8 cellular contexts compared by ENCODE assay signal in the genomic region with DNA sequence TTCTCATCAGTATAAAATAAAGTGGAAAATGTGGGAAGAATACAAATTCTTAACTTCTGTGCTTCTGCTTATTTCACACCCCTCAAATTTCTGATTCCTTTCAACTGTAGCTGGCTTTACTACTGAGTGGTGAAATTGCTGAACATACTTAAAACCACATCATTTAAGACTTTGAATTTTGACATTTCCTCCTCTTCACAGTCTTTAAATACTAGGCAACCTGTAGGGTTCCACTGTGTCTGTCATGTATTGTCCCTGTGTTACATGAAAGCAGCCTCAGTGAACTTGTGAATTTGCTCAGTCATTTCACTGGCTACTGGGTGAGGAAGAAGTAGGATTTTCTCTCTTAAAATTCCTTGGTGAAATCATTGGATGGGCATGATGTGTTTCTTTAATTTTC.
A peak's percentile ranks its signal among the peaks of the same experiment; 100 is the strongest.
DNase-seq lines count a peak whose midpoint lies in the region; ATAC-seq, FAIRE-seq and TF ChIP-seq lines count a peak whose summit lies in the region.
"Not testable (repeated sequence)": the region's sequence is repeated elsewhere in the genome, so short reads cannot be mapped to it uniquely, and the experiment has no call there.

No MANE protein-coding gene starts in this region.

- H4K91ac ChIP-seq in mesenchymal stem cell (ENCODE audit: low read length) = not testable (repeated sequence)

- not testable (repeated sequence) for H3K18ac ChIP-seq in mesenchymal stem cell (ENCODE audit: low read depth in 1 of 2, low read length in 2 of 2)

- H3K4ac ChIP-seq in mesenchymal stem cell (ENCODE audit: low read depth in 1 of 2, low read length in 2 of 2) = not testable (repeated sequence)

- H4K20me1 ChIP-seq in BLaER1 = peaks cover 93% of the 10 kb centered on the region
- not testable (repeated sequence) for H4K20me1 ChIP-seq in GM12878 (ENCODE audit: control insufficient read depth, insufficient read depth)

- in situ Hi-C loops in GM12878 (cut with MboI) = not testable (repeated sequence)

- peak overlapping the region; percentile 40 for H3K4me2 ChIP-seq in BLaER1
- H3K4me2 ChIP-seq in GM12878 (ENCODE audit: control insufficient read depth, insufficient read depth); mesenchymal stem cell (ENCODE audit: low read length, poor library complexity, severe bottlenecking): not testable (repeated sequence)

- not testable (repeated sequence) for BruUV-seq in GM12878 (replicated peaks; lab: Mats Ljungman, UMichigan)

- not testable (repeated sequence) for H3K27me3 Mint-ChIP-seq in T-helper 17 cell; activated T-helper 1 cell treated with anti-CD3 and anti-CD28 coated beads, Interleukin-12 subunit alpha, Interleukin-12 subunit beta, Interleukin-2, Interleukin-4 antibody, amounts not matched to agents 30 ng/mL and 10 ng/mL and 1 ng/mL, durations not matched to agents 14 hours and 24 hours and 36 hours (ENCODE audit: insufficient read depth); stimulated activated memory B cell treated with anti-CD40 and anti-IgM and Interleukin-4, amounts not matched to agents 10 μg/mL and 1 μg/mL and 100 μg/mL, for 72 hours

- TF ChIP-seq POLR2A in GM12878 (IDR thresholded peaks at IDR 0.05; ENCODE audit: low read depth, low read length) = not testable (repeated sequence)

- H3K27ac ChIP-seq in BLaER1; mesenchymal stem cell (ENCODE audit: low read length, poor library complexity, severe bottlenecking): not testable (repeated sequence)
- H3K27ac ChIP-seq in GM12878 (ENCODE audit: control insufficient read depth, insufficient read depth) = peak overlapping the region; percentile 1; the same call in 1 of the 2 replicates

- CTCF ChIA-PET in GM12878 (lab: Yijun Ruan, JAX) = interaction anchor here (0.8 to 2.1 kb wide), 4 partner anchors 9 to 363 kb away, joined by 3 to 6 read pairs (median 4); no protein-coding TSS in a partner anchor

- not testable (repeated sequence) for H2BK15ac ChIP-seq in mesenchymal stem cell (ENCODE audit: low read depth, poor library complexity, severe bottlenecking)

- H2AFZ ChIP-seq in GM12878 (ENCODE audit: control insufficient read depth, low read depth, low read length); mesenchymal stem cell (ENCODE audit: low read depth, low read length): not testable (repeated sequence)

- H3K36me3 ChIP-seq in BLaER1; GM12878 (ENCODE audit: control insufficient read depth in 2 of 2, insufficient read depth in 2 of 2, low read length in 1 of 2); mesenchymal stem cell (ENCODE audit: control insufficient read depth in 1 of 2, insufficient read depth in 2 of 2, low read depth in 1 of 2, low read length in 2 of 2): not testable (repeated sequence)

- H3K4me1 Mint-ChIP-seq in T-helper 17 cell = peaks cover 51% of the 10 kb centered on the region
- peaks cover 41% of the 10 kb centered on the region for H3K4me1 Mint-ChIP-seq in activated T-helper 1 cell treated with anti-CD3 and anti-CD28 coated beads, Interleukin-12 subunit alpha, Interleukin-12 subunit beta, Interleukin-2, Interleukin-4 antibody, amounts not matched to agents 30 ng/mL and 10 ng/mL and 1 ng/mL, durations not matched to agents 14 hours and 24 hours and 36 hours (ENCODE audit: low read depth)
- peaks cover 80% of the 10 kb centered on the region for H3K4me1 Mint-ChIP-seq in stimulated activated memory B cell treated with anti-CD40 and anti-IgM and Interleukin-4, amounts not matched to agents 10 μg/mL and 1 μg/mL and 100 μg/mL, for 72 hours

- RAD21 ChIA-PET in GM12878 (lab: Charles Lee; ENCODE audit: unreplicated experiment) = interaction anchor here (1.2 to 2.1 kb wide), 3 partner anchors 19 to 113 kb away, joined by 3 to 5 read pairs (median 3); no protein-coding TSS in a partner anchor

- not testable (repeated sequence) for H3K79me1 ChIP-seq in mesenchymal stem cell (replicated peaks; ENCODE audit: low read length, poor library complexity, severe bottlenecking)

- not testable (repeated sequence) for H2BK5ac ChIP-seq in mesenchymal stem cell (ENCODE audit: low read depth, low read length, poor library complexity, severe bottlenecking)

- not testable (repeated sequence) for H3K23ac ChIP-seq in mesenchymal stem cell (ENCODE audit: low read length in 2 of 2)

- H3K4me1 ChIP-seq in BLaER1 (peaks cover 40% of the 10 kb centered on the region), GM12878 (ENCODE audit: control insufficient read depth, insufficient read depth, low read length) (peaks cover 21% of the 10 kb centered on the region), mesenchymal stem cell (ENCODE audit: control insufficient read depth, insufficient read depth, low read depth, low read length) (peaks cover 16% of the 10 kb centered on the region)

- intact Hi-C loops in activated T-helper 1 cell treated with anti-CD3 and anti-CD28 coated beads, Interleukin-12 subunit alpha, Interleukin-12 subunit beta, Interleukin-2, Interleukin-4 antibody, amounts not matched to agents 30 ng/mL and 10 ng/mL and 1 ng/mL, durations not matched to agents 14 hours and 24 hours and 36 hours (cut with micrococcal nuclease) = loop anchor here (10.0 kb wide), 1 partner anchor 313 kb away; the partner anchor contains the start of gene KLHL25
- intact Hi-C loops in GM12878 (cut with micrococcal nuclease; ENCODE audit: unreplicated experiment) = loop anchor here (5.0 to 10.0 kb wide), 2 partner anchors 184 to 213 kb away; no protein-coding TSS in a partner anchor

- not testable (repeated sequence) for H3K36me3 Mint-ChIP-seq in T-helper 17 cell (ENCODE audit: low read depth); activated T-helper 1 cell treated with anti-CD3 and anti-CD28 coated beads, Interleukin-12 subunit alpha, Interleukin-12 subunit beta, Interleukin-2, Interleukin-4 antibody, amounts not matched to agents 30 ng/mL and 10 ng/mL and 1 ng/mL, durations not matched to agents 14 hours and 24 hours and 36 hours (ENCODE audit: low read depth); stimulated activated memory B cell treated with anti-CD40 and anti-IgM and Interleukin-4, amounts not matched to agents 10 μg/mL and 1 μg/mL and 100 μg/mL, for 72 hours

- H2AK5ac ChIP-seq in mesenchymal stem cell (ENCODE audit: low read length, severe bottlenecking) = not testable (repeated sequence)

- H3K9me3 ChIP-seq in BLaER1; T-helper 17 cell (ENCODE audit: control insufficient read depth, low read length, poor library complexity, severe bottlenecking); GM12878 (replicated peaks; ENCODE audit: control insufficient read depth, insufficient read depth, low read length); mesenchymal stem cell (ENCODE audit: control insufficient read depth, low read length): not testable (repeated sequence)

- H2BK120ac ChIP-seq in mesenchymal stem cell (ENCODE audit: low read depth, low read length) = not testable (repeated sequence)

- TF ChIP-seq EP300 in GM12878 (IDR thresholded peaks at IDR 0.05; ENCODE audit: borderline replicate concordance in 1 of 2, control insufficient read depth in 1 of 2, low read depth in 2 of 2, low read length in 2 of 2) = not testable (repeated sequence)

- SMC1A ChIA-PET in GM12878 (lab: Charles Lee; ENCODE audit: uncharacterized antibody, unreplicated experiment) = not testable (repeated sequence)

- H2BK12ac ChIP-seq in mesenchymal stem cell (ENCODE audit: low read length in 2 of 2) = not testable (repeated sequence)

- not testable (repeated sequence) for H3K9ac ChIP-seq in BLaER1; GM12878 (ENCODE audit: control insufficient read depth, insufficient read depth, low read length)
- H3K9ac ChIP-seq in mesenchymal stem cell (ENCODE audit: low read length) = peak overlapping the region; percentile 88

- not testable (repeated sequence) for H3K4me3 ChIP-seq in BLaER1; GM12878; mesenchymal stem cell (ENCODE audit: insufficient read depth in 1 of 2, low read depth in 1 of 2, low read length in 2 of 2)

- not testable (repeated sequence) for TF ChIP-seq CTCF in GM12878 (IDR thresholded peaks at IDR 0.05 in 2 of 3, conservative IDR thresholded peaks at IDR 0.05 in 1 of 3; ENCODE audit: control insufficient read depth in 2 of 3, extremely low read depth in 1 of 3, insufficient read depth in 1 of 3, low read depth in 3 of 3, low read length in 3 of 3)

- not testable (repeated sequence) for FAIRE-seq in GM12878 (lab: Jason Lieb, UNC)

- peak; percentile 8 to 41 for DNase-seq in NOMO-1 (lab: John Stamatoyannopoulos, UW; ENCODE audit: unreplicated experiment in 2 of 2)
- not testable (repeated sequence) for DNase-seq in T-helper 17 cell; activated T-helper 1 cell treated with anti-CD3 and anti-CD28 coated beads, Interleukin-12 subunit alpha, Interleukin-12 subunit beta, Interleukin-2, Interleukin-4 antibody, amounts not matched to agents 30 ng/mL and 10 ng/mL and 1 ng/mL, durations not matched to agents 14 hours and 24 hours and 36 hours (ENCODE audit: low spot score); GM12878 (ENCODE audit: low read depth, low spot score); mesenchymal stem cell

- ATAC-seq in GM19351 (IDR thresholded peaks at IDR 0.05; ENCODE audit: unreplicated experiment) (peak; percentile 46), T-helper 17 cell (peak; percentile 43), GM12878 (peak; percentile 47)
- not testable (repeated sequence) for ATAC-seq in stimulated activated memory B cell treated with anti-CD40 and anti-IgM and Interleukin-4, amounts not matched to agents 10 μg/mL and 1 μg/mL and 100 μg/mL, for 72 hours

- not testable (repeated sequence) for TF ChIP-seq RAD21 in GM12878 (IDR thresholded peaks at IDR 0.05; ENCODE audit: insufficient read depth, low read depth, low read length)

- peak overlapping the region; percentile 85 for H3K27ac Mint-ChIP-seq in T-helper 17 cell
- H3K27ac Mint-ChIP-seq in activated T-helper 1 cell treated with anti-CD3 and anti-CD28 coated beads, Interleukin-12 subunit alpha, Interleukin-12 subunit beta, Interleukin-2, Interleukin-4 antibody, amounts not matched to agents 30 ng/mL and 10 ng/mL and 1 ng/mL, durations not matched to agents 14 hours and 24 hours and 36 hours = peak overlapping the region; percentile 4
- peak overlapping the region; percentile 82 for H3K27ac Mint-ChIP-seq in stimulated activated memory B cell treated with anti-CD40 and anti-IgM and Interleukin-4, amounts not matched to agents 10 μg/mL and 1 μg/mL and 100 μg/mL, for 72 hours

- not testable (repeated sequence) for H3K4me3 Mint-ChIP-seq in T-helper 17 cell; activated T-helper 1 cell treated with anti-CD3 and anti-CD28 coated beads, Interleukin-12 subunit alpha, Interleukin-12 subunit beta, Interleukin-2, Interleukin-4 antibody, amounts not matched to agents 30 ng/mL and 10 ng/mL and 1 ng/mL, durations not matched to agents 14 hours and 24 hours and 36 hours; stimulated activated memory B cell treated with anti-CD40 and anti-IgM and Interleukin-4, amounts not matched to agents 10 μg/mL and 1 μg/mL and 100 μg/mL, for 72 hours

- POLR2A ChIA-PET in GM12878 (lab: Charles Lee) = not testable (repeated sequence)

- peaks cover 48% of the 10 kb centered on the region for H3K79me2 ChIP-seq in GM12878 (ENCODE audit: control insufficient read depth, insufficient read depth, low read length)

- H3K9me3 Mint-ChIP-seq in activated T-helper 1 cell treated with anti-CD3 and anti-CD28 coated beads, Interleukin-12 subunit alpha, Interleukin-12 subunit beta, Interleukin-2, Interleukin-4 antibody, amounts not matched to agents 30 ng/mL and 10 ng/mL and 1 ng/mL, durations not matched to agents 14 hours and 24 hours and 36 hours; stimulated activated memory B cell treated with anti-CD40 and anti-IgM and Interleukin-4, amounts not matched to agents 10 μg/mL and 1 μg/mL and 100 μg/mL, for 72 hours: not testable (repeated sequence)

- not testable (repeated sequence) for H3K27me3 ChIP-seq in BLaER1; GM12878 (replicated peaks in 1 of 2; ENCODE audit: control insufficient read depth in 2 of 2, insufficient read depth in 2 of 2, low read length in 1 of 2); mesenchymal stem cell (ENCODE audit: control insufficient read depth in 1 of 2, insufficient read depth in 1 of 2, low read length in 2 of 2)

- not testable (repeated sequence) for H3K14ac ChIP-seq in mesenchymal stem cell (ENCODE audit: low read length in 2 of 2)

- not testable (repeated sequence) for H4K8ac ChIP-seq in mesenchymal stem cell (ENCODE audit: low read length)

Comparison
In these comparisons a context has a peak if more than half of its experiments do, and no peak if none do; other contexts are left out.
1. H3K27ac Mint-ChIP-seq: peak in every context shown above with its lines; median percentile 85 in T-helper 17 cell; 82 in stimulated activated memory B cell treated with anti-CD40 and anti-IgM and Interleukin-4, amounts not matched to agents 10 μg/mL and 1 μg/mL and 100 μg/mL, for 72 hours; 4 in activated T-helper 1 cell treated with anti-CD3 and anti-CD28 coated beads, Interleukin-12 subunit alpha, Interleukin-12 subunit beta, Interleukin-2, Interleukin-4 antibody, amounts not matched to agents 30 ng/mL and 10 ng/mL and 1 ng/mL, durations not matched to agents 14 hours and 24 hours and 36 hours.